Comparison of ENCODE assay signal across 9 cellular contexts in genomic region chrX:74924449-74925209, GRCh38. TPM values are rescaled to one million over a fixed set of nuclear protein-coding genes. Genes with fewer than 3 reads are reported as not detected.
DNase-seq lines count a peak whose midpoint lies in the region; ATAC-seq, FAIRE-seq and TF ChIP-seq lines count a peak whose summit lies in the region.
"Had no signal": no experiment of that assay in that cellular context is flagged by ENCODE, and none has a peak within 500 bp of the region (broad histone marks: within the 10 kb centered on the region; RNA-seq: fewer than 3 reads in every experiment).

No MANE protein-coding gene starts in this region.

- H3K4me3 ChIP-seq in brain microvascular endothelial cell (ENCODE audit: low read depth, low read length) (peak overlapping the region; percentile 29), keratinocyte (ENCODE audit: control insufficient read depth in 2 of 3, extremely low read depth in 1 of 3, insufficient read depth in 2 of 3, low read depth in 1 of 3, low read length in 3 of 3) (peak overlapping the region; percentile 9 to 39 (median 27)), PC-9 (no peak overlapping the region)

- H2AFZ ChIP-seq in keratinocyte (ENCODE audit: control insufficient read depth, low read length) (peak overlapping the region; percentile 24), PC-9 (no peak overlapping the region)

- H3K9me3 ChIP-seq in CD4-positive, alpha-beta T cell (ENCODE audit: control insufficient read depth, low read length), result no peaks in the 10 kb centered on the region
- H3K9me3 ChIP-seq in keratinocyte (ENCODE audit: control insufficient read depth, low read depth, low read length), result no peaks in the 10 kb centered on the region
- H3K9me3 ChIP-seq in PC-9 (ENCODE audit: insufficient read depth, low read depth), result no peaks in the 10 kb centered on the region

- H3K36me3 ChIP-seq in brain microvascular endothelial cell (replicated peaks) (no peaks in the 10 kb centered on the region), keratinocyte (ENCODE audit: control insufficient read depth in 2 of 2, extremely low read depth in 1 of 2, insufficient read depth in 2 of 2, low read length in 2 of 2) (no peaks in the 10 kb centered on the region), PC-9 (ENCODE audit: low read depth) (no peaks in the 10 kb centered on the region)

- no peaks in the 10 kb centered on the region for H3K36me3 Mint-ChIP-seq in CD4-positive, alpha-beta T cell (ENCODE audit: low read depth)

- no peaks in the 10 kb centered on the region for H3K9me1 ChIP-seq in keratinocyte (ENCODE audit: control insufficient read depth, extremely low read depth, insufficient read depth, low read length)

- H3K4me3 Mint-ChIP-seq in CD4-positive, alpha-beta T cell, result peak overlapping the region; percentile 96

- TF ChIP-seq CTCF in CD4-positive, alpha-beta T cell (IDR thresholded peaks at IDR 0.05), result no peak
- TF ChIP-seq CTCF in brain microvascular endothelial cell (IDR thresholded peaks at IDR 0.05; ENCODE audit: low read depth, low read length, missing control alignments) (no peak), keratinocyte (optimal IDR thresholded peaks at IDR 0.05 in 1 of 3, IDR thresholded peaks at IDR 0.05 in 1 of 3, conservative IDR thresholded peaks at IDR 0.05 in 1 of 3; ENCODE audit: extremely low read depth in 1 of 3, insufficient read depth in 2 of 3, low read length in 3 of 3) (no peak), PC-9 (conservative IDR thresholded peaks at IDR 0.05) (no peak)

- H3K79me2 ChIP-seq in keratinocyte (ENCODE audit: control insufficient read depth, insufficient read depth, low read length), result no peaks in the 10 kb centered on the region
- H3K79me2 ChIP-seq in PC-9 (ENCODE audit: low read depth), result no peaks in the 10 kb centered on the region

- H3K27me3 ChIP-seq in CD4-positive, alpha-beta T cell (ENCODE audit: control insufficient read depth, insufficient read depth, low read length), result no peaks in the 10 kb centered on the region
- peaks cover 11% of the 10 kb centered on the region for H3K27me3 ChIP-seq in brain microvascular endothelial cell (replicated peaks)
- H3K27me3 ChIP-seq in keratinocyte (ENCODE audit: control insufficient read depth, extremely low read depth, insufficient read depth, low read length), result peaks cover 25% of the 10 kb centered on the region
- H3K27me3 ChIP-seq in PC-9 (ENCODE audit: insufficient read depth, low read depth), result no peaks in the 10 kb centered on the region

- no peak overlapping the region for H3K9ac ChIP-seq in keratinocyte (ENCODE audit: control insufficient read depth, extremely low read depth, insufficient read depth, low read length)

- no peak for FAIRE-seq in keratinocyte (lab: Jason Lieb, UNC)

- dilution Hi-C loops in keratinocyte (cut with MboI; ENCODE audit: extremely low pct_ligation_motif_present, low sequenced_read_pairs), result no loop called here

- CTCF ChIA-PET in CD4-positive, alpha-beta T cell (lab: Charles Lee), result no interaction called here
- CTCF ChIA-PET in PC-9 (lab: Charles Lee), result no interaction called here

- peak in 7 of 10 experiments; percentile 1 to 38 (median 17) for DNase-seq in CD4-positive, alpha-beta T cell
- DNase-seq in SK-N-DZ (ENCODE audit: low spot score) (peak; percentile 60), brain microvascular endothelial cell (peak; percentile 5), keratinocyte (ENCODE audit: low read depth, low spot score) (no peak), PC-9 (no peak)
- DNase-seq in stimulated activated CD4-positive, alpha-beta T cell treated with anti-CD3 and anti-CD28 coated beads, Interleukin-12 subunit alpha, Interleukin-12 subunit beta, amount 100 ng/mL, for 4 hours, result peak; percentile 20

- H3K27ac ChIP-seq in CD4-positive, alpha-beta T cell (ENCODE audit: low read depth, low read length), result no peak overlapping the region
- no peak overlapping the region for H3K27ac ChIP-seq in brain microvascular endothelial cell
- no peak overlapping the region for H3K27ac ChIP-seq in keratinocyte (ENCODE audit: control insufficient read depth, insufficient read depth, low read length)
- H3K27ac ChIP-seq in PC-9, result no peak overlapping the region

- intact Hi-C loops in CD4-positive, alpha-beta T cell (cut with DNase I, micrococcal nuclease), result no loop called here
- intact Hi-C loops in PC-9 (cut with micrococcal nuclease; ENCODE audit: unreplicated experiment), result no loop called here

- in situ Hi-C loops in brain microvascular endothelial cell (cut with HindIII; ENCODE audit: low pct_ligation_motif_present, low sequenced_read_pairs), result no loop called here

- H3K4me1 ChIP-seq in keratinocyte (ENCODE audit: control insufficient read depth, extremely low read depth, insufficient read depth, low read length) (no peaks in the 10 kb centered on the region), PC-9 (replicated peaks; ENCODE audit: insufficient read depth) (no peaks in the 10 kb centered on the region)

- H4K20me1 ChIP-seq in keratinocyte (ENCODE audit: control insufficient read depth, extremely low read depth, insufficient read depth, low read length) (no peaks in the 10 kb centered on the region), PC-9 (ENCODE audit: insufficient read depth) (no peaks in the 10 kb centered on the region)

- no peaks in the 10 kb centered on the region for H3K9me2 ChIP-seq in PC-9 (ENCODE audit: insufficient read depth)

- H3F3A ChIP-seq in PC-9 (ENCODE audit: insufficient read depth, low read depth), result no peaks in the 10 kb centered on the region

- H3K4me1 Mint-ChIP-seq in CD4-positive, alpha-beta T cell (ENCODE audit: low read depth), result peaks cover 9% of the 10 kb centered on the region

- peak overlapping the region; percentile 65 for H3K4me2 ChIP-seq in keratinocyte (ENCODE audit: control insufficient read depth, extremely low read depth, insufficient read depth, low read depth, low read length)
- no peak overlapping the region for H3K4me2 ChIP-seq in PC-9

- H3K9me3 Mint-ChIP-seq in CD4-positive, alpha-beta T cell, result no peaks in the 10 kb centered on the region

- ATAC-seq in CD4-positive, alpha-beta T cell (ENCODE audit: poor library complexity), result peak; percentile 61
- ATAC-seq in GM19328 (IDR thresholded peaks at IDR 0.05; ENCODE audit: unreplicated experiment), result peak; percentile 39
- ATAC-seq in HG03442 (IDR thresholded peaks at IDR 0.05; ENCODE audit: unreplicated experiment), result peak; percentile 40

- peaks cover 29% of the 10 kb centered on the region for H3K27me3 Mint-ChIP-seq in CD4-positive, alpha-beta T cell

- H3K27ac Mint-ChIP-seq in CD4-positive, alpha-beta T cell, result peak overlapping the region; percentile 76

- BruUV-seq in PC-9 (replicated peaks; lab: Mats Ljungman, UMichigan), result no TSS peak

- POLR2A ChIA-PET in CD4-positive, alpha-beta T cell (lab: Charles Lee), result interaction anchor here (0.6 to 1.3 kb wide), 3 partner anchors 16 to 349 kb away, joined by 3 to 5 read pairs (median 4); partner anchors contain the start of gene UPRT
- POLR2A ChIA-PET in PC-9 (lab: Charles Lee; ENCODE audit: unreplicated experiment), result no interaction called here

RNA-seq across cellular contexts. Expression of gene NEXMIF, which starts 0.6 kb away (rescaled TPM):
- total RNA-seq in CD4-positive, alpha-beta T cell, result 1 to 10 TPM in 1 of 2 experiments, under 1 TPM in 1; 0.74 to 1.3 TPM
- polyA plus RNA-seq in SK-N-DZ (2014; cell fraction: cytosol; rRNA removed), result 1.2 and 1.6 TPM in 2 replicates
- 0.67 and 0.76 TPM in 2 replicates for polyA plus RNA-seq in SK-N-DZ (2014; cell fraction: nucleus; rRNA removed)
- polyA plus RNA-seq in keratinocyte, result under 0.01 to 0.01 TPM (median 0.01 TPM) in 3 replicates
- polyA plus RNA-seq in keratinocyte (2011; ENCODE audit: low read depth), result not detected
- under 0.01 TPM in 1 of 2 replicates, not detected in the other for polyA plus RNA-seq in keratinocyte (2011; cell fraction: cytosol; rRNA removed)
- polyA plus RNA-seq in keratinocyte (2011; cell fraction: nucleus; rRNA removed), result 0.01 TPM in 2 replicates
- not detected in 2 replicates for polyA plus RNA-seq in keratinocyte (2012; ENCODE audit: low replicate concordance)
- polyA minus RNA-seq in keratinocyte, result not detected in 3 replicates
- not detected for polyA minus RNA-seq in keratinocyte (2011; cell fraction: cytosol; rRNA and poly(A)+ RNA removed)
- 0.62 TPM in 1 of 2 replicates, not detected in the other for polyA minus RNA-seq in keratinocyte (2011; cell fraction: nucleus; rRNA and poly(A)+ RNA removed)
- total RNA-seq in PC-9 (2021), result not detected in 2 replicates
- total RNA-seq: LHCN-M2 had no signal

Comparison
In these comparisons a context has a peak if more than half of its experiments do, and no peak if none do; other contexts are left out.
1. DNase-seq: peak in CD4-positive, alpha-beta T cell (7 of 10), SK-N-DZ (single experiment), brain microvascular endothelial cell (single experiment) and stimulated activated CD4-positive, alpha-beta T cell treated with anti-CD3 and anti-CD28 coated beads, Interleukin-12 subunit alpha, Interleukin-12 subunit beta, amount 100 ng/mL, for 4 hours (single experiment); none in keratinocyte (single experiment) and PC-9 (0 of 2).
2. Peak in every context shown above with its lines, with median percentiles within 50 percentile points of each other: ATAC-seq.